ENCODE assay signal across 1 cellular context in genomic region chr17:21410371-21410770, GRCh38. TPM values are rescaled to one million over a fixed set of nuclear protein-coding genes. Genes with fewer than 3 reads are reported as not detected.
"Had no signal": no experiment of that assay in that cellular context is flagged by ENCODE, and none has a peak within 500 bp of the region (broad histone marks: within the 10 kb centered on the region; RNA-seq: fewer than 3 reads in every experiment).

No MANE protein-coding gene starts in this region.

RNA-seq across cellular contexts. Expression of gene KCNJ12, which starts 34.2 kb away (rescaled TPM):
- total RNA-seq: natural killer cell treated with Interleukin-12 subunit alpha and Interleukin-12 subunit beta and Interleukin-15 and Interleukin-18, amount 100 ng/mL, for 72 hours had no signal
